In the genomic region with DNA sequence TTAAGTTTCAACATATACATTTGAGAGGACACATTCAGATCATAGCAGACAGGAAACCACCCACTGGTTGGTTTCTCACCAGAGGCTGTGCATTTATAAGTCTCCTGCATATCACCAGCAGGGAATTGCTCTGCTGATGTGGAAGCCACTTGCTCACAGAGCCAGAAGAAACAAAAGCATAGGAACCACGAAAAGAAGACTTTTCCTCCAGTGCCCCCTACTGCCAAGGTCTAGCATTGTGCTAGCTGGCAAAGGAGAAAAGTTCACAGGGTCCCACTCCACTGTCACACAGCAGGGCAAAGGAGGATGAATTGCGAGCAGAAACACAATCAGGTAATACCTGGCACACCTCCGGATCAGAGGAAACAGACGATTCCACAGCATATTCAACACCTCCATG, we compare ENCODE assay signal across 15 cellular contexts. TPM values are rescaled to one million over a fixed set of nuclear protein-coding genes. Genes with fewer than 3 reads are reported as not detected.
DNase-seq lines count a peak whose midpoint lies in the region; ATAC-seq and TF ChIP-seq lines count a peak whose summit lies in the region.
"Had no signal": no experiment of that assay in that cellular context is flagged by ENCODE, and none has a peak within 500 bp of the region (broad histone marks: within the 10 kb centered on the region; RNA-seq: fewer than 3 reads in every experiment).

No MANE protein-coding gene starts in this region.

- peak; percentile 19 for TF ChIP-seq CTCF in BE2C (IDR thresholded peaks at IDR 0.05; ENCODE audit: low read depth, low read length)
- peak; percentile 68 to 78 for TF ChIP-seq CTCF in GM23338 (conservative IDR thresholded peaks at IDR 0.05; ENCODE audit: low read depth in 2 of 2)
- TF ChIP-seq CTCF in PC-9 (conservative IDR thresholded peaks at IDR 0.05), result peak; percentile 33; the same call in 1 of the 2 replicates
- no peak for TF ChIP-seq CTCF in CD14-positive monocyte (IDR thresholded peaks at IDR 0.05)

- H3K79me2 ChIP-seq in GM23338 (replicated peaks; ENCODE audit: insufficient read depth), result no peaks in the 10 kb centered on the region
- H3K79me2 ChIP-seq in PC-9 (ENCODE audit: low read depth), result no peaks in the 10 kb centered on the region

- H3K9me3 Mint-ChIP-seq in GM23338, result peaks cover 41% of the 10 kb centered on the region
- H3K9me3 Mint-ChIP-seq in CD14-positive monocyte, result peaks cover 0 to 3% (median 0%) of the 10 kb centered on the region in 7 donors
- H3K9me3 Mint-ChIP-seq: activated CD4-positive, alpha-beta T cell treated with anti-CD3 and anti-CD28 coated beads, Interleukin-2, amount 10 ng/mL, durations not matched to agents 24 days and 14 days; activated naive CD8-positive, alpha-beta T cell treated with anti-CD3 and anti-CD28 coated beads, Interleukin-2, amount 10 ng/mL, durations not matched to agents 7 days and 5 days; effector memory CD8-positive, alpha-beta T cell had no signal

- no peaks in the 10 kb centered on the region for H3K4me1 ChIP-seq in BE2C
- H3K4me1 ChIP-seq in GM23338 (ENCODE audit: insufficient read depth), result peaks cover 5% of the 10 kb centered on the region; the same call in 1 of the 2 replicates
- no peaks in the 10 kb centered on the region for H3K4me1 ChIP-seq in PC-9 (replicated peaks; ENCODE audit: insufficient read depth)

- H3F3A ChIP-seq in GM23338 (replicated peaks; ENCODE audit: low read depth) (no peaks in the 10 kb centered on the region), PC-9 (ENCODE audit: insufficient read depth, low read depth) (no peaks in the 10 kb centered on the region)

- H3K27ac ChIP-seq in GM23338 (ENCODE audit: low read depth), result no peak overlapping the region
- no peak overlapping the region for H3K27ac ChIP-seq in PC-9
- H3K27ac ChIP-seq: neutrophil, thoracic aorta had no signal

- no TSS peak for BruUV-seq in PC-9 (replicated peaks; lab: Mats Ljungman, UMichigan)

- H3K36me3 Mint-ChIP-seq in GM23338 (ENCODE audit: low read depth) (no peaks in the 10 kb centered on the region), CD14-positive monocyte (no peaks in the 10 kb centered on the region)
- H3K36me3 Mint-ChIP-seq: activated naive CD8-positive, alpha-beta T cell treated with anti-CD3 and anti-CD28 coated beads, Interleukin-2, amount 10 ng/mL, durations not matched to agents 7 days and 5 days had no signal

- peaks cover 8% of the 10 kb centered on the region; the same call in 2 of the 3 replicates for H3K4me1 Mint-ChIP-seq in GM23338
- H3K4me1 Mint-ChIP-seq in CD14-positive monocyte, result no peaks in the 10 kb centered on the region
- H3K4me1 Mint-ChIP-seq: activated naive CD8-positive, alpha-beta T cell treated with anti-CD3 and anti-CD28 coated beads, Interleukin-2, amount 10 ng/mL, durations not matched to agents 7 days and 5 days had no signal

- no peaks in the 10 kb centered on the region for H3K27me3 Mint-ChIP-seq in GM23338 (ENCODE audit: insufficient read depth, low read depth, poor library complexity)
- peaks cover 0 to 5% (median 4%) of the 10 kb centered on the region in 3 donors for H3K27me3 Mint-ChIP-seq in CD14-positive monocyte (ENCODE audit: low read depth in 3 of 3)
- H3K27me3 Mint-ChIP-seq: activated CD4-positive, alpha-beta T cell treated with anti-CD3 and anti-CD28 coated beads, Interleukin-2, amount 10 ng/mL, durations not matched to agents 24 days and 14 days had no signal

- CTCF ChIA-PET in PC-9 (lab: Charles Lee), result no interaction called here

- H3K36me3 ChIP-seq in BE2C, result no peaks in the 10 kb centered on the region
- no peaks in the 10 kb centered on the region for H3K36me3 ChIP-seq in GM23338 (ENCODE audit: insufficient read depth)
- no peaks in the 10 kb centered on the region for H3K36me3 ChIP-seq in PC-9 (ENCODE audit: low read depth)
- H3K36me3 ChIP-seq: neutrophil, thoracic aorta had no signal

- DNase-seq in BE2C (no peak), GM23338 (ENCODE audit: low spot score) (peak; percentile 76), PC-9 (no peak), islet precursor cell (peak; percentile 69), CD14-positive monocyte (ENCODE audit: low spot score) (no peak), SKM-1 treated with dmso at 0.1 percent for 144 hours (lab: John Stamatoyannopoulos, UW; ENCODE audit: unreplicated experiment) (no peak), ureter (ENCODE audit: low spot score) (no peak), NCI-H1092 (lab: John Stamatoyannopoulos, UW) (no peak)
- DNase-seq: activated CD4-positive, alpha-beta T cell treated with anti-CD3 and anti-CD28 coated beads, Interleukin-2, amount 10 ng/mL, durations not matched to agents 24 days and 14 days; activated naive CD8-positive, alpha-beta T cell treated with anti-CD3 and anti-CD28 coated beads, Interleukin-2, amount 10 ng/mL, durations not matched to agents 7 days and 5 days; effector memory CD8-positive, alpha-beta T cell; NCI-H146; Right ventricle myocardium superior had no signal

- POLR2A ChIA-PET in PC-9 (lab: Charles Lee; ENCODE audit: unreplicated experiment), result no interaction called here

- H2AFZ ChIP-seq in GM23338 (peak overlapping the region; percentile 63; the same call in 1 of the 2 replicates), PC-9 (no peak overlapping the region)

- H3K4me3 ChIP-seq in BE2C (ENCODE audit: low read depth, low read length), result no peak overlapping the region
- H3K4me3 ChIP-seq in GM23338, result no peak overlapping the region
- no peak overlapping the region for H3K4me3 ChIP-seq in PC-9
- H3K4me3 ChIP-seq: thoracic aorta had no signal

- H3K9me3 ChIP-seq in BE2C (no peaks in the 10 kb centered on the region), PC-9 (ENCODE audit: insufficient read depth, low read depth) (no peaks in the 10 kb centered on the region)
- H3K9me3 ChIP-seq: neutrophil, thoracic aorta had no signal

- intact Hi-C loops in PC-9 (cut with micrococcal nuclease; ENCODE audit: unreplicated experiment), result no loop called here
- intact Hi-C loops in CD14-positive monocyte (cut with micrococcal nuclease), result no loop called here

- H3K4me3 Mint-ChIP-seq in GM23338, result no peak overlapping the region
- no peak overlapping the region for H3K4me3 Mint-ChIP-seq in CD14-positive monocyte
- H3K4me3 Mint-ChIP-seq: activated CD4-positive, alpha-beta T cell treated with anti-CD3 and anti-CD28 coated beads, Interleukin-2, amount 10 ng/mL, durations not matched to agents 24 days and 14 days; activated naive CD8-positive, alpha-beta T cell treated with anti-CD3 and anti-CD28 coated beads, Interleukin-2, amount 10 ng/mL, durations not matched to agents 7 days and 5 days; effector memory CD8-positive, alpha-beta T cell had no signal

- no peak overlapping the region for H3K27ac Mint-ChIP-seq in GM23338
- no peak overlapping the region for H3K27ac Mint-ChIP-seq in CD14-positive monocyte
- H3K27ac Mint-ChIP-seq: activated CD4-positive, alpha-beta T cell treated with anti-CD3 and anti-CD28 coated beads, Interleukin-2, amount 10 ng/mL, durations not matched to agents 24 days and 14 days; activated naive CD8-positive, alpha-beta T cell treated with anti-CD3 and anti-CD28 coated beads, Interleukin-2, amount 10 ng/mL, durations not matched to agents 7 days and 5 days; effector memory CD8-positive, alpha-beta T cell had no signal

- H3K4me2 ChIP-seq in GM23338 (no peak overlapping the region), PC-9 (no peak overlapping the region)

- ATAC-seq in GM23338, result peak; percentile 77
- ATAC-seq: effector memory CD8-positive, alpha-beta T cell had no signal

- H4K20me1 ChIP-seq in GM23338 (replicated peaks; ENCODE audit: insufficient read depth), result no peaks in the 10 kb centered on the region
- no peaks in the 10 kb centered on the region; the same call in 1 of the 2 replicates for H4K20me1 ChIP-seq in PC-9 (ENCODE audit: insufficient read depth)

- H3K27me3 ChIP-seq in BE2C (no peaks in the 10 kb centered on the region), GM23338 (ENCODE audit: insufficient read depth) (no peaks in the 10 kb centered on the region), PC-9 (ENCODE audit: insufficient read depth, low read depth) (peaks cover 30% of the 10 kb centered on the region)
- H3K27me3 ChIP-seq: neutrophil had no signal

- H3K9me2 ChIP-seq in GM23338 (ENCODE audit: insufficient read depth) (0 out of 2 replicates have a peak, but pooled peaks cover 3% of the 10 kb centered on the region), PC-9 (ENCODE audit: insufficient read depth) (no peaks in the 10 kb centered on the region)

TF ChIP-seq in GM23338, 12 proteins besides CTCF, POLR2A, EP300 and RAD21 (continues in another document):
- TF ChIP-seq CREB1 (CRISPR knock-in tag; IDR thresholded peaks at IDR 0.05; ENCODE audit: low read depth) (no peak), EZH2 (IDR thresholded peaks at IDR 0.05; ENCODE audit: low read depth, unreplicated experiment) (no peak), EZH2phosphoT487 (IDR thresholded peaks at IDR 0.05; ENCODE audit: unreplicated experiment) (no peak), ZNF114 (CRISPR knock-in tag; IDR thresholded peaks at IDR 0.05) (no peak)
- TF ChIP-seq, protein P1, sequence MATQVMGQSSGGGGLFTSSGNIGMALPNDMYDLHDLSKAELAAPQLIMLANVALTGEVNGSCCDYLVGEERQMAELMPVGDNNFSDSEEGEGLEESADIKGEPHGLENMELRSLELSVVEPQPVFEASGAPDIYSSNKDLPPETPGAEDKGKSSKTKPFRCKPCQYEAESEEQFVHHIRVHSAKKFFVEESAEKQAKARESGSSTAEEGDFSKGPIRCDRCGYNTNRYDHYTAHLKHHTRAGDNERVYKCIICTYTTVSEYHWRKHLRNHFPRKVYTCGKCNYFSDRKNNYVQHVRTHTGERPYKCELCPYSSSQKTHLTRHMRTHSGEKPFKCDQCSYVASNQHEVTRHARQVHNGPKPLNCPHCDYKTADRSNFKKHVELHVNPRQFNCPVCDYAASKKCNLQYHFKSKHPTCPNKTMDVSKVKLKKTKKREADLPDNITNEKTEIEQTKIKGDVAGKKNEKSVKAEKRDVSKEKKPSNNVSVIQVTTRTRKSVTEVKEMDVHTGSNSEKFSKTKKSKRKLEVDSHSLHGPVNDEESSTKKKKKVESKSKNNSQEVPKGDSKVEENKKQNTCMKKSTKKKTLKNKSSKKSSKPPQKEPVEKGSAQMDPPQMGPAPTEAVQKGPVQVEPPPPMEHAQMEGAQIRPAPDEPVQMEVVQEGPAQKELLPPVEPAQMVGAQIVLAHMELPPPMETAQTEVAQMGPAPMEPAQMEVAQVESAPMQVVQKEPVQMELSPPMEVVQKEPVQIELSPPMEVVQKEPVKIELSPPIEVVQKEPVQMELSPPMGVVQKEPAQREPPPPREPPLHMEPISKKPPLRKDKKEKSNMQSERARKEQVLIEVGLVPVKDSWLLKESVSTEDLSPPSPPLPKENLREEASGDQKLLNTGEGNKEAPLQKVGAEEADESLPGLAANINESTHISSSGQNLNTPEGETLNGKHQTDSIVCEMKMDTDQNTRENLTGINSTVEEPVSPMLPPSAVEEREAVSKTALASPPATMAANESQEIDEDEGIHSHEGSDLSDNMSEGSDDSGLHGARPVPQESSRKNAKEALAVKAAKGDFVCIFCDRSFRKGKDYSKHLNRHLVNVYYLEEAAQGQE (IDR thresholded peaks at IDR 0.05; ENCODE audit: unreplicated experiment), result no peak

RNA-seq across cellular contexts. Expression of a gene that starts 28.9 kb away (rescaled TPM):
- not detected for polyA plus RNA-seq in BE2C (2012; ENCODE audit: insufficient read depth, insufficient read length, low read depth)
- not detected in 2 replicates for total RNA-seq in GM23338 (2014; rRNA removed; shearing (Covaris generic))
- polyA plus RNA-seq in GM23338 (2016; fragmentation: Nextera tagmentation; extraction: Ambion mirVana), result not detected in 2 replicates
- total RNA-seq in PC-9 (2021), result not detected in 2 replicates
- not detected for polyA plus RNA-seq in CD14-positive monocyte
- not detected for total RNA-seq in ureter
- total RNA-seq: activated CD4-positive, alpha-beta T cell treated with anti-CD3 and anti-CD28 coated beads, Interleukin-2, amount 10 ng/mL, durations not matched to agents 24 days and 14 days; activated naive CD8-positive, alpha-beta T cell treated with anti-CD3 and anti-CD28 coated beads, Interleukin-2, amount 10 ng/mL, durations not matched to agents 7 days and 5 days; Right ventricle myocardium superior; thoracic aorta had no signal

Comparison
In these comparisons a context has a peak if more than half of its experiments do, and no peak if none do; other contexts are left out.
1. DNase-seq: peak in GM23338 (single experiment) and islet precursor cell (single experiment); none in BE2C (single experiment), PC-9 (0 of 2), CD14-positive monocyte (single experiment), SKM-1 treated with dmso at 0.1 percent for 144 hours (single experiment), ureter (single experiment) and NCI-H1092 (single experiment).